In genomic region chr5:137220523-137220927, GRCh38 we compare ENCODE assay signal across 8 cellular contexts.
DNase-seq lines count a peak whose midpoint lies in the region; ATAC-seq and TF ChIP-seq lines count a peak whose summit lies in the region.

No MANE protein-coding gene starts in this region.

- H3K4me3 Mint-ChIP-seq in endothelial cell (ENCODE audit: unreplicated experiment) = no peak overlapping the region
- no peak overlapping the region for H3K4me3 Mint-ChIP-seq in neural crest cell
- no peak overlapping the region for H3K4me3 Mint-ChIP-seq in CD4-positive, alpha-beta T cell

- no peak overlapping the region for H3K9ac ChIP-seq in DND-41 (ENCODE audit: low read depth, low read length)
- no peak overlapping the region for H3K9ac ChIP-seq in OCI-LY1 (ENCODE audit: low read length)

- H4K20me1 ChIP-seq in DND-41 (ENCODE audit: insufficient read depth, low read length) (no peaks in the 10 kb centered on the region), OCI-LY1 (ENCODE audit: insufficient read depth, low read length) (no peaks in the 10 kb centered on the region)

- no peaks in the 10 kb centered on the region for H3K9me3 ChIP-seq in DND-41 (ENCODE audit: insufficient read depth, low read length, severe bottlenecking)
- H3K9me3 ChIP-seq in OCI-LY1 (ENCODE audit: low read length) = no peaks in the 10 kb centered on the region
- H3K9me3 ChIP-seq in CD4-positive, alpha-beta T cell (ENCODE audit: control insufficient read depth, low read length) = no peaks in the 10 kb centered on the region

- no peak overlapping the region for H3K4me2 ChIP-seq in DND-41 (ENCODE audit: insufficient read depth, low read length)
- H3K4me2 ChIP-seq in OCI-LY1 (ENCODE audit: low read length) = no peak overlapping the region

- intact Hi-C loops in CD4-positive, alpha-beta T cell (cut with DNase I, micrococcal nuclease) = no loop called here

- H3K36me3 ChIP-seq in DND-41 (ENCODE audit: insufficient read depth, low read length) (no peaks in the 10 kb centered on the region), OCI-LY1 (ENCODE audit: insufficient read depth, low read length) (no peaks in the 10 kb centered on the region)

- CTCF ChIA-PET in CD4-positive, alpha-beta T cell (lab: Charles Lee) = no interaction called here

- TF ChIP-seq CTCF in DND-41 (IDR thresholded peaks at IDR 0.05; ENCODE audit: borderline replicate concordance, extremely low read depth, low read length, poor library complexity, severe bottlenecking) = peak; percentile 61
- TF ChIP-seq CTCF in OCI-LY1 (IDR thresholded peaks at IDR 0.05; ENCODE audit: low read length) = peak; percentile 78
- TF ChIP-seq CTCF in endothelial cell (IDR thresholded peaks at IDR 0.05; ENCODE audit: unreplicated experiment) = peak; percentile 43
- TF ChIP-seq CTCF in neural crest cell (conservative IDR thresholded peaks at IDR 0.05) = peak; percentile 64
- no peak for TF ChIP-seq CTCF in CD4-positive, alpha-beta T cell (IDR thresholded peaks at IDR 0.05)

- H3K9me3 Mint-ChIP-seq in endothelial cell (ENCODE audit: unreplicated experiment) (no peaks in the 10 kb centered on the region), neural crest cell (no peaks in the 10 kb centered on the region)
- peaks cover 3% of the 10 kb centered on the region for H3K9me3 Mint-ChIP-seq in CD4-positive, alpha-beta T cell

- no peaks in the 10 kb centered on the region for H3K79me2 ChIP-seq in DND-41 (ENCODE audit: insufficient read depth, low read length)
- no peaks in the 10 kb centered on the region for H3K79me2 ChIP-seq in OCI-LY1 (ENCODE audit: insufficient read depth, low read length)

- peaks cover 3% of the 10 kb centered on the region for H3K36me3 Mint-ChIP-seq in endothelial cell (ENCODE audit: low read depth, unreplicated experiment)
- H3K36me3 Mint-ChIP-seq in neural crest cell (ENCODE audit: low read depth) = no peaks in the 10 kb centered on the region
- no peaks in the 10 kb centered on the region for H3K36me3 Mint-ChIP-seq in CD4-positive, alpha-beta T cell (ENCODE audit: low read depth)

- no peaks in the 10 kb centered on the region for H3K4me1 ChIP-seq in DND-41 (ENCODE audit: insufficient read depth, low read length)
- H3K4me1 ChIP-seq in OCI-LY1 (ENCODE audit: insufficient read depth, low read length, severe bottlenecking) = peaks cover 9% of the 10 kb centered on the region

- H3K4me1 Mint-ChIP-seq in endothelial cell (ENCODE audit: unreplicated experiment) = peaks cover 2% of the 10 kb centered on the region
- H3K4me1 Mint-ChIP-seq in neural crest cell = peaks cover 3% of the 10 kb centered on the region
- no peaks in the 10 kb centered on the region for H3K4me1 Mint-ChIP-seq in CD4-positive, alpha-beta T cell (ENCODE audit: low read depth)

- POLR2A ChIA-PET in CD4-positive, alpha-beta T cell (lab: Charles Lee) = no interaction called here

- H3F3A ChIP-seq in OCI-LY1 (ENCODE audit: insufficient read depth, low read length) = no peaks in the 10 kb centered on the region

- H3K4me3 ChIP-seq in DND-41 (ENCODE audit: low read depth in 1 of 2, low read length in 2 of 2) (no peak overlapping the region), OCI-LY1 (ENCODE audit: low read depth, low read length, poor library complexity, severe bottlenecking) (no peak overlapping the region)

- H3K27ac ChIP-seq in DND-41 (ENCODE audit: low read length) (no peak overlapping the region), OCI-LY1 (ENCODE audit: low read depth, low read length, poor library complexity, severe bottlenecking) (no peak overlapping the region)
- H3K27ac ChIP-seq in CD4-positive, alpha-beta T cell (ENCODE audit: low read depth, low read length) = no peak overlapping the region

- H3K27ac Mint-ChIP-seq in endothelial cell (ENCODE audit: unreplicated experiment) = no peak overlapping the region
- no peak overlapping the region for H3K27ac Mint-ChIP-seq in neural crest cell (ENCODE audit: unreplicated experiment)
- no peak overlapping the region for H3K27ac Mint-ChIP-seq in CD4-positive, alpha-beta T cell

- peaks cover 3% of the 10 kb centered on the region for H3K27me3 Mint-ChIP-seq in endothelial cell (ENCODE audit: unreplicated experiment)
- H3K27me3 Mint-ChIP-seq in neural crest cell (ENCODE audit: low read depth) = peaks cover 31% of the 10 kb centered on the region
- peaks cover 32% of the 10 kb centered on the region for H3K27me3 Mint-ChIP-seq in CD4-positive, alpha-beta T cell

- H3K27me3 ChIP-seq in DND-41 (ENCODE audit: insufficient read depth, low read length, poor library complexity) = peaks cover 16% of the 10 kb centered on the region
- H3K27me3 ChIP-seq in OCI-LY1 (ENCODE audit: insufficient read depth, low read length) = no peaks in the 10 kb centered on the region
- no peaks in the 10 kb centered on the region for H3K27me3 ChIP-seq in CD4-positive, alpha-beta T cell (ENCODE audit: control insufficient read depth, insufficient read depth, low read length)

- H3K9me2 ChIP-seq in OCI-LY1 (ENCODE audit: low read depth, low read length) = no peaks in the 10 kb centered on the region

- no peak for DNase-seq in DND-41
- peak; percentile 14 for DNase-seq in endothelial cell (ENCODE audit: low spot score)
- no peak for DNase-seq in neural crest cell (ENCODE audit: low read depth, low spot score)
- DNase-seq in stimulated activated CD4-positive, alpha-beta T cell treated with anti-CD3 and anti-CD28 coated beads, Interleukin-15, amount 100 ng/mL, for 24 hours = no peak
- DNase-seq in CD4-positive, alpha-beta T cell = no peak

- H2AFZ ChIP-seq in DND-41 (ENCODE audit: low read depth, low read length) (no peak overlapping the region), OCI-LY1 (ENCODE audit: low read length) (no peak overlapping the region)

- ATAC-seq in DND-41 (ENCODE audit: insufficient read depth, low read depth) (peak; percentile 73), GM19452 (IDR thresholded peaks at IDR 0.05; ENCODE audit: unreplicated experiment) (peak; percentile 79), HG03575 (IDR thresholded peaks at IDR 0.05; ENCODE audit: extremely low read depth, insufficient number of reproducible peaks, low FRiP score, unreplicated experiment) (peak; percentile 72)
- no peak for ATAC-seq in CD4-positive, alpha-beta T cell (ENCODE audit: poor library complexity)
